In genomic region chr1:176876966-176877515, GRCh38 we compare ENCODE assay signal across 24 cellular contexts.
"Had no signal": no experiment of that assay in that cellular context is flagged by ENCODE, and none has a peak within 500 bp of the region (broad histone marks: within the 10 kb centered on the region; RNA-seq: fewer than 3 reads in every experiment).

No MANE protein-coding gene starts in this region.

- H3K4me3 ChIP-seq: coronary artery, dorsolateral prefrontal cortex, esophagus squamous epithelium, gastrocnemius medialis, heart left ventricle, hepatocyte, left lung, lower lobe of right lung, mucosa of descending colon had no signal

- H3K4me1 ChIP-seq: esophagus squamous epithelium, gastrocnemius medialis, left lung, lower lobe of right lung had no signal

- DNase-seq: dermis blood vessel endothelial cell; dorsolateral prefrontal cortex; effector CD4-positive, alpha-beta T cell; effector memory CD4-positive, alpha-beta T cell; esophagus squamous epithelium; foreskin fibroblast; foreskin melanocyte; gastrocnemius medialis; heart left ventricle; hypothalamus; immature natural killer cell; left cardiac atrium; left lung; left ventricle myocardium superior; lower lobe of right lung; mesenchymal stem cell; mucosa of descending colon; naive B cell; naive thymus-derived CD8-positive, alpha-beta T cell had no signal

- H3K36me3 ChIP-seq: esophagus squamous epithelium, gastrocnemius medialis, heart left ventricle, left lung, lower lobe of right lung had no signal

- H2AFZ ChIP-seq: hepatocyte had no signal

- FAIRE-seq: endothelial cell of umbilical vein, islet of Langerhans, keratinocyte had no signal

- H3K79me2 ChIP-seq: hepatocyte had no signal

- H3K27me3 ChIP-seq: dorsolateral prefrontal cortex, esophagus squamous epithelium, gastrocnemius medialis, heart left ventricle, left lung had no signal

- ATAC-seq: gastrocnemius medialis; heart left ventricle; left cardiac atrium; left lung; left ventricle myocardium superior; mucosa of descending colon; naive thymus-derived CD8-positive, alpha-beta T cell had no signal

- H3K9me3 ChIP-seq: esophagus squamous epithelium, gastrocnemius medialis, heart left ventricle, left lung, lower lobe of right lung, mucosa of descending colon had no signal

- H3K27ac ChIP-seq: coronary artery, dorsolateral prefrontal cortex, esophagus squamous epithelium, gastrocnemius medialis, heart left ventricle, hepatocyte, left lung, lower lobe of right lung had no signal

- H3K4me2 ChIP-seq: hepatocyte had no signal
